Comparison of ENCODE assay signal across 11 cellular contexts in genomic region chr12:104280703-104281458, GRCh38. TPM values are rescaled to one million over a fixed set of nuclear protein-coding genes. Genes with fewer than 3 reads are reported as not detected.
A peak's percentile ranks its signal among the peaks of the same experiment; 100 is the strongest.
DNase-seq lines count a peak whose midpoint lies in the region; ATAC-seq and TF ChIP-seq lines count a peak whose summit lies in the region.
"Had no signal": no experiment of that assay in that cellular context is flagged by ENCODE, and none has a peak within 500 bp of the region (broad histone marks: within the 10 kb centered on the region; RNA-seq: fewer than 3 reads in every experiment).

No MANE protein-coding gene starts in this region.

- no peak overlapping the region for H3K4me3 ChIP-seq in esophagus muscularis mucosa
- no peak overlapping the region for H3K4me3 ChIP-seq in thoracic aorta
- no peak overlapping the region for H3K4me3 ChIP-seq in mucosa of descending colon
- H3K4me3 ChIP-seq: HAP-1 had no signal

- peak; percentile 88 for ATAC-seq in activated T-cell treated with anti-CD3 and anti-CD28 coated beads, Interleukin-2, amount 50 U/mL, for 4 hours
- ATAC-seq in thoracic aorta (ENCODE audit: insufficient number of reproducible peaks, low FRiP score, low read depth), result peak; percentile 95
- ATAC-seq in GM18858 (IDR thresholded peaks at IDR 0.05; ENCODE audit: unreplicated experiment), result no peak
- ATAC-seq in HG03432 (IDR thresholded peaks at IDR 0.05; ENCODE audit: unreplicated experiment), result no peak
- no peak for ATAC-seq in mucosa of descending colon

- H3K4me1 ChIP-seq in esophagus muscularis mucosa (peaks cover 9 to 30% (median 20%) of the 10 kb centered on the region in 4 donors), thoracic aorta (ENCODE audit: control insufficient read depth in 1 of 2, low read depth in 2 of 2) (peaks cover 14 to 39% of the 10 kb centered on the region in 2 donors), mucosa of descending colon (ENCODE audit: low read depth) (peaks cover 14% of the 10 kb centered on the region)

- H3K27me3 Mint-ChIP-seq in activated T-cell treated with anti-CD3 and anti-CD28 coated beads, Interleukin-2, amount 50 U/mL, for 4 hours (ENCODE audit: low read depth), result no peaks in the 10 kb centered on the region
- H3K27me3 Mint-ChIP-seq: B cell had no signal

- TF ChIP-seq POLR2A in esophagus muscularis mucosa (IDR thresholded peaks at IDR 0.05; ENCODE audit: low read depth), result no peak

- H3K9me3 ChIP-seq in esophagus muscularis mucosa (no peaks in the 10 kb centered on the region), thoracic aorta (no peaks in the 10 kb centered on the region), mucosa of descending colon (no peaks in the 10 kb centered on the region)
- H3K9me3 ChIP-seq: HAP-1 had no signal

- intact Hi-C loops in esophagus muscularis mucosa (cut with DNase I), result no loop called here
- intact Hi-C loops in mucosa of descending colon (cut with DNase I, micrococcal nuclease), result no loop called here

- no peaks in the 10 kb centered on the region for H3K36me3 Mint-ChIP-seq in activated T-cell treated with anti-CD3 and anti-CD28 coated beads, Interleukin-2, amount 50 U/mL, for 4 hours (ENCODE audit: insufficient read depth)

- peak overlapping the region in 3 of 4 donors; percentile 16 to 28 (median 25) for H3K27ac ChIP-seq in esophagus muscularis mucosa (replicated peaks in 1 of 4)
- peak overlapping the region; percentile 78 to 94 for H3K27ac ChIP-seq in thoracic aorta

- H3K36me3 ChIP-seq in esophagus muscularis mucosa (no peaks in the 10 kb centered on the region), thoracic aorta (no peaks in the 10 kb centered on the region), mucosa of descending colon (ENCODE audit: low read depth) (no peaks in the 10 kb centered on the region)
- H3K36me3 ChIP-seq: HAP-1 had no signal

- no peak for TF ChIP-seq EP300 in esophagus muscularis mucosa (IDR thresholded peaks at IDR 0.05)

- 74% methylated on average over 4 of the region's 4 CpGs for WGBS in esophagus muscularis mucosa

- no peaks in the 10 kb centered on the region for H3K27me3 ChIP-seq in esophagus muscularis mucosa
- H3K27me3 ChIP-seq in thoracic aorta (replicated peaks; ENCODE audit: insufficient read depth), result no peaks in the 10 kb centered on the region

- TF ChIP-seq CTCF in esophagus muscularis mucosa (IDR thresholded peaks at IDR 0.05) (no peak), thoracic aorta (IDR thresholded peaks at IDR 0.05) (no peak), mucosa of descending colon (IDR thresholded peaks at IDR 0.05) (no peak)

- H3K9me3 Mint-ChIP-seq in activated T-cell treated with anti-CD3 and anti-CD28 coated beads, Interleukin-2, amount 50 U/mL, for 4 hours, result no peaks in the 10 kb centered on the region

- DNase-seq in activated T-cell treated with anti-CD3 and anti-CD28 coated beads, Interleukin-2, amount 50 U/mL, for 4 hours, result no peak
- no peak for DNase-seq in activated T-cell treated with anti-CD3 and anti-CD28 coated beads, Interleukin-2, amount 50 U/mL, for 48 hours
- DNase-seq in RKO (ENCODE audit: low spot score) (peak; percentile 87), esophagus muscularis mucosa (ENCODE audit: extremely low spot score) (no peak), thoracic aorta (ENCODE audit: low spot score) (no peak), mucosa of descending colon (no peak)
- DNase-seq: Karpas-422 had no signal

- H3K4me1 Mint-ChIP-seq in activated T-cell treated with anti-CD3 and anti-CD28 coated beads, Interleukin-2, amount 50 U/mL, for 4 hours (ENCODE audit: low read depth), result peaks cover 15% of the 10 kb centered on the region

- no peak overlapping the region for H3K4me3 Mint-ChIP-seq in activated T-cell treated with anti-CD3 and anti-CD28 coated beads, Interleukin-2, amount 50 U/mL, for 4 hours
- H3K4me3 Mint-ChIP-seq: B cell had no signal

RNA-seq across cellular contexts. Expression of gene EID3, which starts 22.7 kb away (rescaled TPM):
- total RNA-seq in activated T-cell treated with anti-CD3 and anti-CD28 coated beads, Interleukin-2, amount 50 U/mL, for 4 hours, result 1 to 10 TPM; 5.0 to 6.2 (median 5.5) TPM
- total RNA-seq in esophagus muscularis mucosa (10 to 100 TPM in 3 of 4 donors, 1 to 10 TPM in 1; 7.6 to 19.5 (median 12.1) TPM), thoracic aorta (10 to 100 TPM; 32.7 to 33.7 TPM), mucosa of descending colon (1 to 10 TPM; 2.4 to 6.4 (median 3.9) TPM)

Comparison
In these comparisons a context has a peak if more than half of its experiments do, and no peak if none do; other contexts are left out.
1. ATAC-seq: peak in activated T-cell treated with anti-CD3 and anti-CD28 coated beads, Interleukin-2, amount 50 U/mL, for 4 hours (2 of 2) and thoracic aorta (single experiment); none in GM18858 (single experiment), HG03432 (single experiment) and mucosa of descending colon (single experiment).